In genomic region chr1:109239580-109240068, GRCh38 we compare ENCODE assay signal across 8 cellular contexts. TPM values are rescaled to one million over a fixed set of nuclear protein-coding genes. Genes with fewer than 3 reads are reported as not detected.
A peak's percentile ranks its signal among the peaks of the same experiment; 100 is the strongest.
DNase-seq lines count a peak whose midpoint lies in the region; ATAC-seq and TF ChIP-seq lines count a peak whose summit lies in the region.

No MANE protein-coding gene starts in this region.

- H3K4me1 ChIP-seq in DND-41 (ENCODE audit: insufficient read depth, low read length) (no peaks in the 10 kb centered on the region), upper lobe of right lung (peaks cover 13% of the 10 kb centered on the region)

- no peak overlapping the region for H3K4me2 ChIP-seq in DND-41 (ENCODE audit: insufficient read depth, low read length)

- no peaks in the 10 kb centered on the region for H3K79me2 ChIP-seq in DND-41 (ENCODE audit: insufficient read depth, low read length)

- TF ChIP-seq CTCF in DND-41 (IDR thresholded peaks at IDR 0.05; ENCODE audit: borderline replicate concordance, extremely low read depth, low read length, poor library complexity, severe bottlenecking) (peak; percentile 68), kidney epithelial cell (IDR thresholded peaks at IDR 0.05; ENCODE audit: insufficient read depth, low read length, poor library complexity, severe bottlenecking) (peak; percentile 78), upper lobe of right lung (IDR thresholded peaks at IDR 0.05) (peak; percentile 51)

- H2AFZ ChIP-seq in DND-41 (ENCODE audit: low read depth, low read length): no peak overlapping the region

- no peak overlapping the region for H3K4me3 ChIP-seq in DND-41 (ENCODE audit: low read depth in 1 of 2, low read length in 2 of 2)
- H3K4me3 ChIP-seq in kidney epithelial cell (ENCODE audit: low read depth, low read length): no peak overlapping the region
- no peak overlapping the region for H3K4me3 ChIP-seq in upper lobe of right lung

- H3K9ac ChIP-seq in DND-41 (ENCODE audit: low read depth, low read length): no peak overlapping the region

- ATAC-seq in DND-41 (ENCODE audit: insufficient read depth, low read depth) (peak; percentile 74), GM21526 (IDR thresholded peaks at IDR 0.05; ENCODE audit: low FRiP score, unreplicated experiment) (peak; percentile 55), upper lobe of right lung (peak; percentile 66), HG02852 (IDR thresholded peaks at IDR 0.05; ENCODE audit: unreplicated experiment) (no peak)

- H3K9me3 ChIP-seq in DND-41 (ENCODE audit: insufficient read depth, low read length, severe bottlenecking): no peaks in the 10 kb centered on the region
- H3K9me3 ChIP-seq in upper lobe of right lung: no peaks in the 10 kb centered on the region

- intact Hi-C loops in upper lobe of right lung (cut with DNase I): no loop called here

- peaks cover 2% of the 10 kb centered on the region; the same call in 1 of the 2 replicates for H4K20me1 ChIP-seq in DND-41 (ENCODE audit: insufficient read depth, low read length)

- DNase-seq in DND-41 (peak; percentile 48), NCI-H2171 treated with DMSO at 0.1 percent for 48 hours (lab: John Stamatoyannopoulos, UW) (peak; percentile 48), amniotic epithelial cell (ENCODE audit: low read depth) (peak; percentile 38), kidney epithelial cell (ENCODE audit: low read depth) (no peak), upper lobe of right lung (peak; percentile 62), cerebellum (ENCODE audit: low spot score) (no peak)

- peaks cover 52% of the 10 kb centered on the region for H3K36me3 ChIP-seq in DND-41 (ENCODE audit: insufficient read depth, low read length)
- peaks cover 7% of the 10 kb centered on the region for H3K36me3 ChIP-seq in kidney epithelial cell (ENCODE audit: control insufficient read depth, insufficient read depth, low read length)
- peaks cover 46% of the 10 kb centered on the region for H3K36me3 ChIP-seq in upper lobe of right lung

- H3K27me3 ChIP-seq in DND-41 (ENCODE audit: insufficient read depth, low read length, poor library complexity) (no peaks in the 10 kb centered on the region), kidney epithelial cell (ENCODE audit: control insufficient read depth, insufficient read depth, low read length) (no peaks in the 10 kb centered on the region), upper lobe of right lung (no peaks in the 10 kb centered on the region)

- no peak overlapping the region for H3K27ac ChIP-seq in DND-41 (ENCODE audit: low read length)
- H3K27ac ChIP-seq in upper lobe of right lung: no peak overlapping the region

RNA-seq across cellular contexts. Expression of gene CELSR2, which starts 9.7 kb away (rescaled TPM):
- total RNA-seq in kidney epithelial cell (18.1 and 19.4 TPM in 2 replicates), upper lobe of right lung (7.4 TPM), cerebellum (39.0 TPM)

RNA-seq across cellular contexts. Expression of gene SARS1, which starts 25.9 kb away (rescaled TPM):
- total RNA-seq in kidney epithelial cell: 367 and 411 TPM in 2 replicates
- total RNA-seq in upper lobe of right lung: 194 TPM
- 81.8 TPM for total RNA-seq in cerebellum

RNA-seq across cellular contexts. Expression of gene PSRC1, which starts 43.3 kb away (rescaled TPM):
- 5.5 and 8.2 TPM in 2 replicates for total RNA-seq in kidney epithelial cell
- total RNA-seq in upper lobe of right lung: 2.9 TPM
- total RNA-seq in cerebellum: 7.2 TPM

Comparison
In these comparisons a context has a peak if more than half of its experiments do, and no peak if none do; other contexts are left out.
1. DNase-seq: peak in DND-41 (single experiment), NCI-H2171 treated with DMSO at 0.1 percent for 48 hours (single experiment), amniotic epithelial cell (single experiment) and upper lobe of right lung (single experiment); none in kidney epithelial cell (single experiment) and cerebellum (single experiment).
2. Peak in every context shown above with its lines, with median percentiles within 50 percentile points of each other: CTCF ChIP-seq.